Comparison of ENCODE assay signal across 21 cellular contexts in genomic region chr3:79410136-79410535, GRCh38.
"Had no signal": no experiment of that assay in that cellular context is flagged by ENCODE, and none has a peak within 500 bp of the region (broad histone marks: within the 10 kb centered on the region; RNA-seq: fewer than 3 reads in every experiment).

No MANE protein-coding gene starts in this region.

- H3K4me3 ChIP-seq: coronary artery, esophagus muscularis mucosa, gastroesophageal sphincter, heart left ventricle, hepatocyte, left ventricle myocardium inferior, lung had no signal

- H3K27ac Mint-ChIP-seq: immature natural killer cell, memory B cell had no signal

- H3K27ac ChIP-seq: coronary artery, dorsolateral prefrontal cortex, esophagus muscularis mucosa, foreskin keratinocyte, gastroesophageal sphincter, heart left ventricle, hepatocyte, left ventricle myocardium inferior had no signal

- H3K9me3 ChIP-seq: esophagus muscularis mucosa, gastroesophageal sphincter, heart left ventricle, left ventricle myocardium inferior had no signal

- DNase-seq: dermis blood vessel endothelial cell; dorsolateral prefrontal cortex; effector CD4-positive, alpha-beta T cell; effector memory CD4-positive, alpha-beta T cell; foreskin keratinocyte; heart left ventricle; immature natural killer cell; islet precursor cell; kidney; kidney glomerular epithelial cell; left colon; left ventricle myocardium inferior; mammary epithelial cell; mesendoderm; midbrain had no signal

- H3K36me3 ChIP-seq: esophagus muscularis mucosa, gastroesophageal sphincter, heart left ventricle, left ventricle myocardium inferior had no signal

- H3K27me3 ChIP-seq: dorsolateral prefrontal cortex, esophagus muscularis mucosa, foreskin keratinocyte, gastroesophageal sphincter, heart left ventricle, hepatocyte had no signal

- H3K4me3 Mint-ChIP-seq: immature natural killer cell, memory B cell had no signal

- H3K27me3 Mint-ChIP-seq: memory B cell had no signal

- H3K4me1 Mint-ChIP-seq: immature natural killer cell, memory B cell had no signal

- H3K36me3 Mint-ChIP-seq: immature natural killer cell, memory B cell had no signal

- H3K4me1 ChIP-seq: esophagus muscularis mucosa, gastroesophageal sphincter, heart left ventricle, left ventricle myocardium inferior had no signal

- ATAC-seq: foreskin keratinocyte, gastroesophageal sphincter, heart left ventricle, left colon had no signal
